ENCODE assay signal across 22 cellular contexts in genomic region chr11:15551897-15552851, GRCh38.
DNase-seq lines count a peak whose midpoint lies in the region; ATAC-seq and TF ChIP-seq lines count a peak whose summit lies in the region.
"Had no signal": no experiment of that assay in that cellular context is flagged by ENCODE, and none has a peak within 500 bp of the region (broad histone marks: within the 10 kb centered on the region; RNA-seq: fewer than 3 reads in every experiment).

No MANE protein-coding gene starts in this region.

- intact Hi-C loops in aorta (cut with DNase I) = no loop called here

- no peaks in the 10 kb centered on the region for H4K20me1 ChIP-seq in GM23248 (ENCODE audit: insufficient read depth)

- H3K36me3 ChIP-seq in HUES48 (ENCODE audit: control insufficient read depth, insufficient read depth, low read length) (no peaks in the 10 kb centered on the region), GM23248 (ENCODE audit: low read depth) (no peaks in the 10 kb centered on the region), aorta (ENCODE audit: control insufficient read depth in 1 of 2, insufficient read depth in 2 of 2, low read length in 1 of 2) (no peaks in the 10 kb centered on the region)

- 32 to 37% methylated on average over 4 of the region's 4 CpGs for WGBS in GM23248 (ENCODE audit: low coverage in 1 of 2, low lambda C conversion rate in 2 of 2, missing lambda C conversion rate in 2 of 2), 2 experiments
- 73 to 79% methylated on average over 4 of the region's 4 CpGs for WGBS in aorta, 2 donors

- H3K9ac ChIP-seq in HUES48 (ENCODE audit: low read depth, low read length) (peak overlapping the region; percentile 22), GM23248 (no peak overlapping the region)

- H3K27ac ChIP-seq in HUES48 (ENCODE audit: low read depth, low read length) (peak overlapping the region; percentile 86), GM23248 (no peak overlapping the region), aorta (ENCODE audit: low read depth in 1 of 2, low read length in 2 of 2) (no peak overlapping the region)
- H3K27ac ChIP-seq: RWPE1 had no signal

- TF ChIP-seq CTCF in nephron (IDR thresholded peaks at IDR 0.05; ENCODE audit: unreplicated experiment in 3 of 3) = no peak

- no peaks in the 10 kb centered on the region for H3K27me3 Mint-ChIP-seq in nephron (ENCODE audit: low read depth)
- H3K27me3 Mint-ChIP-seq: CD4-positive, alpha-beta T cell had no signal

- H3K9me3 ChIP-seq in HUES48 (ENCODE audit: control insufficient read depth, insufficient read depth, low read length) = 0 out of 2 replicates have a peak, but pooled peaks cover 4% of the 10 kb centered on the region
- no peaks in the 10 kb centered on the region for H3K9me3 ChIP-seq in GM23248 (ENCODE audit: low read depth)
- no peaks in the 10 kb centered on the region for H3K9me3 ChIP-seq in aorta (ENCODE audit: control insufficient read depth, low read length)

- H3K27me3 ChIP-seq in HUES48 (ENCODE audit: control insufficient read depth, insufficient read depth, low read length) (no peaks in the 10 kb centered on the region), GM23248 (replicated peaks; ENCODE audit: insufficient read depth) (no peaks in the 10 kb centered on the region), aorta (ENCODE audit: control insufficient read depth in 1 of 2, insufficient read depth in 2 of 2, low read length in 1 of 2) (peaks cover 0 to 1% of the 10 kb centered on the region in 2 donors)

- in situ Hi-C loops in GM23248 (cut with MboI) = no loop called here

- peaks cover 15% of the 10 kb centered on the region for H3K4me1 Mint-ChIP-seq in nephron

- peaks cover 64% of the 10 kb centered on the region for H3K4me1 ChIP-seq in HUES48 (ENCODE audit: control insufficient read depth, insufficient read depth, low read length)
- no peaks in the 10 kb centered on the region for H3K4me1 ChIP-seq in GM23248 (ENCODE audit: insufficient read depth)
- H3K4me1 ChIP-seq in aorta (ENCODE audit: control insufficient read depth in 1 of 2, insufficient read depth in 2 of 2, low read length in 2 of 2) = peaks cover 0 to 2% of the 10 kb centered on the region in 2 donors

- H3K27ac Mint-ChIP-seq in nephron = peak overlapping the region in 2 of 3 experiments; percentile 50 to 63
- H3K27ac Mint-ChIP-seq: CD4-positive, alpha-beta T cell; HFFc6 had no signal

- H3K4me2 ChIP-seq in GM23248 (ENCODE audit: unreplicated experiment) = no peak overlapping the region

- no peak overlapping the region for H3K4me3 Mint-ChIP-seq in nephron
- H3K4me3 Mint-ChIP-seq: CD4-positive, alpha-beta T cell; HFFc6 had no signal

- no peak for ATAC-seq in SK-N-SH treated with all-trans-retinoic acid at 6 μM for 48 hours
- no peak for ATAC-seq in aorta (ENCODE audit: low FRiP score)

- DNase-seq in iPS DF 4.7 (ENCODE audit: extremely low read depth, low spot score) (peak; percentile 30), GM23248 (no peak), NCI-H1694 treated with DMSO at 0.1 percent for 48 hours (lab: John Stamatoyannopoulos, UW) (no peak), DMS 273 treated with DMSO at 0.1 percent for 48 hours (lab: John Stamatoyannopoulos, UW) (no peak), aorta (no peak)
- DNase-seq: ACHN; Calu3; CD4-positive, alpha-beta T cell; DMS79; GDM1; HFFc6; Karpas-422; MM.1S; NCI-H1105 treated with DMSO at 0.1 percent for 48 hours; NCI-H1930; NCI-H226; NCI-H526; NK-92 treated with Interleukin-12 subunit alpha and Interleukin-12 subunit beta, amount 100 ng/mL, for 24 hours had no signal

- H3F3A ChIP-seq in GM23248 (ENCODE audit: insufficient read depth) = no peaks in the 10 kb centered on the region

- peaks cover 6% of the 10 kb centered on the region for H3K9me3 Mint-ChIP-seq in nephron
- H3K9me3 Mint-ChIP-seq: CD4-positive, alpha-beta T cell had no signal

- no peaks in the 10 kb centered on the region for H3K79me2 ChIP-seq in GM23248 (ENCODE audit: insufficient read depth)

- peak overlapping the region; percentile 47 for H3K4me3 ChIP-seq in HUES48 (ENCODE audit: low read depth, low read length)
- no peak overlapping the region for H3K4me3 ChIP-seq in GM23248
- no peak overlapping the region for H3K4me3 ChIP-seq in aorta (ENCODE audit: low read length in 2 of 2)

- H3K9me2 ChIP-seq in GM23248 (ENCODE audit: insufficient read depth) = no peaks in the 10 kb centered on the region

- no peak overlapping the region for H2AFZ ChIP-seq in GM23248

- H3K36me3 Mint-ChIP-seq in nephron (ENCODE audit: low read depth) = no peaks in the 10 kb centered on the region

TF ChIP-seq in SK-N-SH treated with all-trans-retinoic acid at 6 μM for 48 hours, 23 proteins besides CTCF, POLR2A, EP300 and RAD21:
- TF ChIP-seq GLIS3 (CRISPR knock-in tag; IDR thresholded peaks at IDR 0.05) = no peak
- no peak for TF ChIP-seq ZNF565 (CRISPR knock-in tag; conservative IDR thresholded peaks at IDR 0.05; ENCODE audit: low read depth)
- TF ChIP-seq, protein P1, sequence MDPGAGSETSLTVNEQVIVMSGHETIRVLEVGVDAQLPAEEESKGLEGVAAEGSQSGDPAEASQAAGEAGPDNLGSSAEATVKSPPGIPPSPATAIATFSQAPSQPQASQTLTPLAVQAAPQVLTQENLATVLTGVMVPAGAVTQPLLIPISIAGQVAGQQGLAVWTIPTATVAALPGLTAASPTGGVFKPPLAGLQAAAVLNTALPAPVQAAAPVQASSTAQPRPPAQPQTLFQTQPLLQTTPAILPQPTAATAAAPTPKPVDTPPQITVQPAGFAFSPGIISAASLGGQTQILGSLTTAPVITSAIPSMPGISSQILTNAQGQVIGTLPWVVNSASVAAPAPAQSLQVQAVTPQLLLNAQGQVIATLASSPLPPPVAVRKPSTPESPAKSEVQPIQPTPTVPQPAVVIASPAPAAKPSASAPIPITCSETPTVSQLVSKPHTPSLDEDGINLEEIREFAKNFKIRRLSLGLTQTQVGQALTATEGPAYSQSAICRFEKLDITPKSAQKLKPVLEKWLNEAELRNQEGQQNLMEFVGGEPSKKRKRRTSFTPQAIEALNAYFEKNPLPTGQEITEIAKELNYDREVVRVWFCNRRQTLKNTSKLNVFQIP (CRISPR knock-in tag; IDR thresholded peaks at IDR 0.05; ENCODE audit: borderline replicate concordance, low read depth) = no peak
- no peak for TF ChIP-seq BACH2 (CRISPR knock-in tag; IDR thresholded peaks at IDR 0.05; ENCODE audit: borderline replicate concordance)
- TF ChIP-seq CSDC2 (CRISPR knock-in tag; IDR thresholded peaks at IDR 0.05) = no peak
- TF ChIP-seq, protein P2, sequence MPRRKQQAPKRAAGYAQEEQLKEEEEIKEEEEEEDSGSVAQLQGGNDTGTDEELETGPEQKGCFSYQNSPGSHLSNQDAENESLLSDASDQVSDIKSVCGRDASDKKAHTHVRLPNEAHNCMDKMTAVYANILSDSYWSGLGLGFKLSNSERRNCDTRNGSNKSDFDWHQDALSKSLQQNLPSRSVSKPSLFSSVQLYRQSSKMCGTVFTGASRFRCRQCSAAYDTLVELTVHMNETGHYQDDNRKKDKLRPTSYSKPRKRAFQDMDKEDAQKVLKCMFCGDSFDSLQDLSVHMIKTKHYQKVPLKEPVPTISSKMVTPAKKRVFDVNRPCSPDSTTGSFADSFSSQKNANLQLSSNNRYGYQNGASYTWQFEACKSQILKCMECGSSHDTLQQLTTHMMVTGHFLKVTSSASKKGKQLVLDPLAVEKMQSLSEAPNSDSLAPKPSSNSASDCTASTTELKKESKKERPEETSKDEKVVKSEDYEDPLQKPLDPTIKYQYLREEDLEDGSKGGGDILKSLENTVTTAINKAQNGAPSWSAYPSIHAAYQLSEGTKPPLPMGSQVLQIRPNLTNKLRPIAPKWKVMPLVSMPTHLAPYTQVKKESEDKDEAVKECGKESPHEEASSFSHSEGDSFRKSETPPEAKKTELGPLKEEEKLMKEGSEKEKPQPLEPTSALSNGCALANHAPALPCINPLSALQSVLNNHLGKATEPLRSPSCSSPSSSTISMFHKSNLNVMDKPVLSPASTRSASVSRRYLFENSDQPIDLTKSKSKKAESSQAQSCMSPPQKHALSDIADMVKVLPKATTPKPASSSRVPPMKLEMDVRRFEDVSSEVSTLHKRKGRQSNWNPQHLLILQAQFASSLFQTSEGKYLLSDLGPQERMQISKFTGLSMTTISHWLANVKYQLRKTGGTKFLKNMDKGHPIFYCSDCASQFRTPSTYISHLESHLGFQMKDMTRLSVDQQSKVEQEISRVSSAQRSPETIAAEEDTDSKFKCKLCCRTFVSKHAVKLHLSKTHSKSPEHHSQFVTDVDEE (CRISPR knock-in tag; IDR thresholded peaks at IDR 0.05) = peak; percentile 51; the same call in 1 of the 2 replicates
- TF ChIP-seq ZFP30 (CRISPR knock-in tag; IDR thresholded peaks at IDR 0.05) = no peak
- TF ChIP-seq TCF4 (CRISPR knock-in tag; IDR thresholded peaks at IDR 0.05; ENCODE audit: borderline replicate concordance) = peak; percentile 93
- TF ChIP-seq, protein P3, sequence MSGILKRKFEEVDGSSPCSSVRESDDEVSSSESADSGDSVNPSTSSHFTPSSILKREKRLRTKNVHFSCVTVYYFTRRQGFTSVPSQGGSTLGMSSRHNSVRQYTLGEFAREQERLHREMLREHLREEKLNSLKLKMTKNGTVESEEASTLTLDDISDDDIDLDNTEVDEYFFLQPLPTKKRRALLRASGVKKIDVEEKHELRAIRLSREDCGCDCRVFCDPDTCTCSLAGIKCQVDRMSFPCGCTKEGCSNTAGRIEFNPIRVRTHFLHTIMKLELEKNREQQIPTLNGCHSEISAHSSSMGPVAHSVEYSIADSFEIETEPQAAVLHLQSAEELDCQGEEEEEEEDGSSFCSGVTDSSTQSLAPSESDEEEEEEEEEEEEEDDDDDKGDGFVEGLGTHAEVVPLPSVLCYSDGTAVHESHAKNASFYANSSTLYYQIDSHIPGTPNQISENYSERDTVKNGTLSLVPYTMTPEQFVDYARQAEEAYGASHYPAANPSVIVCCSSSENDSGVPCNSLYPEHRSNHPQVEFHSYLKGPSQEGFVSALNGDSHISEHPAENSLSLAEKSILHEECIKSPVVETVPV (CRISPR knock-in tag; IDR thresholded peaks at IDR 0.05) = peak; percentile 12; the same call in 1 of the 2 replicates
- TF ChIP-seq PPARA (CRISPR knock-in tag; IDR thresholded peaks at IDR 0.05; ENCODE audit: borderline replicate concordance) = no peak
- TF ChIP-seq ISL1 (CRISPR knock-in tag; IDR thresholded peaks at IDR 0.05) = peak; percentile 40
